ENCODE assay signal across 19 cellular contexts in the genomic region with DNA sequence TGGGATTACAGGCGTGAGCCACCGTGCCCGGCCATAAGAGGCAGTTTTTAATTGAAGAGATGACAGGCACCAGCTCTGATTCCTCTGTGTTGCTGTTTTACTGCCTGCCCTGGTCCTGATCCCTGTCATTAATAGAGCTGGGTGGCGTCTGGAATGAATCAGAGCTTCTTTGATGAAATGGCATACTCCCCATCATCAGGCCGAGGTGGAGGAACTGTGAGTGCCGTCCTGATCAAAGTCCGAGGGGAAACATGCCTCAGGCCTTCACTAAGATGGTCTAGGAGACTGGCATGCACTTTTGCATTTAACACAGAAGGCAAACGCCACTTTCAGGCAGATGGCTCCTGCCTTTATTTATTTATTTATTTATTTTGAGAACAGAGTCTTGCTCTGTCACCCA. TPM values are rescaled to one million over a fixed set of nuclear protein-coding genes. Genes with fewer than 3 reads are reported as not detected.
DNase-seq lines count a peak whose midpoint lies in the region; ATAC-seq and TF ChIP-seq lines count a peak whose summit lies in the region.
"Had no signal": no experiment of that assay in that cellular context is flagged by ENCODE, and none has a peak within 500 bp of the region (broad histone marks: within the 10 kb centered on the region; RNA-seq: fewer than 3 reads in every experiment).

No MANE protein-coding gene starts in this region.

- H3K4me3 ChIP-seq in hepatocyte: no peak overlapping the region
- H3K4me3 ChIP-seq in osteoblast (ENCODE audit: insufficient read depth, low read length): no peak overlapping the region
- H3K4me3 ChIP-seq in right lobe of liver: no peak overlapping the region
- no peak overlapping the region for H3K4me3 ChIP-seq in upper lobe of right lung
- no peak overlapping the region for H3K4me3 ChIP-seq in MG63

- WGBS in hepatocyte (ENCODE audit: low lambda C conversion rate, missing lambda C conversion rate): 60% methylated on average over 8 of the region's 8 CpGs
- WGBS in right lobe of liver (ENCODE audit: insufficient coverage, low coverage, low lambda C conversion rate, missing lambda C conversion rate): 92% methylated on average over 2 of the region's 8 CpGs

- CTCF ChIA-PET in RWPE1 (lab: Yijun Ruan, JAX): no interaction called here

- H3K4me2 ChIP-seq in hepatocyte: no peak overlapping the region
- H3K4me2 ChIP-seq in osteoblast (ENCODE audit: insufficient read depth, low read length): no peak overlapping the region

- ATAC-seq in right lobe of liver (no peak), upper lobe of right lung (no peak)

- H3K79me2 ChIP-seq in hepatocyte (no peaks in the 10 kb centered on the region), osteoblast (ENCODE audit: insufficient read depth, low read length) (no peaks in the 10 kb centered on the region)

- no peaks in the 10 kb centered on the region for H3K27me3 ChIP-seq in hepatocyte
- no peaks in the 10 kb centered on the region for H3K27me3 ChIP-seq in osteoblast (ENCODE audit: insufficient read depth, low read length)
- no peaks in the 10 kb centered on the region for H3K27me3 ChIP-seq in right lobe of liver
- no peaks in the 10 kb centered on the region for H3K27me3 ChIP-seq in upper lobe of right lung
- H3K27me3 ChIP-seq in MG63: no peaks in the 10 kb centered on the region

- H2AFZ ChIP-seq in hepatocyte (no peak overlapping the region), osteoblast (ENCODE audit: low read length) (no peak overlapping the region)

- H3K36me3 ChIP-seq in hepatocyte (replicated peaks; ENCODE audit: insufficient read depth, low read depth): no peaks in the 10 kb centered on the region
- H3K36me3 ChIP-seq in osteoblast (ENCODE audit: insufficient read depth, low read length): peaks cover 54% of the 10 kb centered on the region
- H3K36me3 ChIP-seq in right lobe of liver: peaks cover 9 to 28% (median 14%) of the 10 kb centered on the region in 4 donors
- peaks cover 86% of the 10 kb centered on the region for H3K36me3 ChIP-seq in upper lobe of right lung
- peaks cover 19% of the 10 kb centered on the region for H3K36me3 ChIP-seq in MG63

- H3K9me2 ChIP-seq in hepatocyte (replicated peaks; ENCODE audit: insufficient read depth): no peaks in the 10 kb centered on the region

- H3K27ac ChIP-seq in RWPE1: 0 out of 2 replicates have a peak overlapping the region, but pooled peaks have one; percentile 8
- H3K27ac ChIP-seq in hepatocyte: no peak overlapping the region
- no peak overlapping the region for H3K27ac ChIP-seq in osteoblast (ENCODE audit: low read depth, low read length)
- no peak overlapping the region for H3K27ac ChIP-seq in right lobe of liver
- H3K27ac ChIP-seq in upper lobe of right lung: no peak overlapping the region

- H3K4me1 ChIP-seq in hepatocyte (ENCODE audit: insufficient read depth) (no peaks in the 10 kb centered on the region), osteoblast (ENCODE audit: insufficient read depth, low read length) (no peaks in the 10 kb centered on the region), right lobe of liver (no peaks in the 10 kb centered on the region), upper lobe of right lung (no peaks in the 10 kb centered on the region)

- H3K9me3 ChIP-seq in hepatocyte (ENCODE audit: low read depth) (no peaks in the 10 kb centered on the region), osteoblast (ENCODE audit: low read depth, low read length) (no peaks in the 10 kb centered on the region), right lobe of liver (no peaks in the 10 kb centered on the region), upper lobe of right lung (no peaks in the 10 kb centered on the region), MG63 (no peaks in the 10 kb centered on the region)

- intact Hi-C loops in right lobe of liver (cut with DNase I) (loop anchor here (5.0 to 10.0 kb wide), 2 partner anchors 55 to 57 kb away; no protein-coding TSS in a partner anchor), upper lobe of right lung (cut with DNase I) (no loop called here)

- POLR2A ChIA-PET in RWPE1 (lab: Yijun Ruan, JAX; ENCODE audit: low non-redundant PET): interaction anchor here (0.6 kb wide), 1 partner anchor 66 kb away, joined by 3 read pairs; no protein-coding TSS in a partner anchor

- no peak for DNase-seq in RWPE1 (ENCODE audit: low spot score)
- DNase-seq in hepatocyte (ENCODE audit: low spot score): peak; percentile 20
- peak; percentile 77 for DNase-seq in osteoblast (ENCODE audit: insufficient read length, low spot score, missing footprints)
- DNase-seq in right lobe of liver: no peak
- DNase-seq in upper lobe of right lung: no peak
- DNase-seq in NCI-H2227 treated with DMSO at 0.1 percent for 48 hours (lab: John Stamatoyannopoulos, UW): no peak
- DNase-seq in MG63: no peak
- DNase-seq: C1 segment of cervical spinal cord; Calu3; CD4-positive, alpha-beta memory T cell; COR-L47; DMS53; GOT3; H7; HCEC 1CT had no signal

- TF ChIP-seq CTCF in RWPE1 (conservative IDR thresholded peaks at IDR 0.05; ENCODE audit: low read depth) (no peak), hepatocyte (IDR thresholded peaks at IDR 0.05; ENCODE audit: poor library complexity) (no peak), osteoblast (IDR thresholded peaks at IDR 0.05; ENCODE audit: extremely low read depth, low read depth, low read length) (no peak), right lobe of liver (IDR thresholded peaks at IDR 0.05) (no peak), upper lobe of right lung (IDR thresholded peaks at IDR 0.05) (no peak)

- H4K20me1 ChIP-seq in hepatocyte (ENCODE audit: insufficient read depth, poor library complexity, severe bottlenecking): no peaks in the 10 kb centered on the region
- H4K20me1 ChIP-seq in osteoblast (ENCODE audit: insufficient read depth, low read length): no peaks in the 10 kb centered on the region

- no peak for TF ChIP-seq POLR2A in right lobe of liver (IDR thresholded peaks at IDR 0.05)

RNA-seq across cellular contexts. Expression of a gene that starts 34.1 kb away (rescaled TPM):
- total RNA-seq in hepatocyte (not detected in 2 replicates), osteoblast (not detected in 2 replicates), right lobe of liver (not detected), upper lobe of right lung (not detected)
- polyA plus RNA-seq in hepatocyte: not detected in 2 replicates
- total RNA-seq in MG63 (2014; rRNA removed; shearing (Covaris generic); ENCODE audit: low replicate concordance): not detected in 2 replicates
- total RNA-seq: A172; A673; Calu3; CD4-positive, alpha-beta memory T cell; Daoy; H7 had no signal
- polyA plus RNA-seq: BJ; CD4-positive, alpha-beta memory T cell had no signal

RNA-seq across cellular contexts. Expression of a gene that starts 43.0 kb away (rescaled TPM):
- 0.24 and 1.7 TPM in 2 replicates for total RNA-seq in hepatocyte
- polyA plus RNA-seq in hepatocyte: 0.90 and 1.7 TPM in 2 replicates
- total RNA-seq in osteoblast: 1.8 and 2.9 TPM in 2 replicates
- total RNA-seq in right lobe of liver: under 1 TPM in 3 of 6 experiments, not detected in 3; 0.26 to 0.37 (median 0.31) TPM
- total RNA-seq in upper lobe of right lung: not detected
- not detected in 2 replicates for total RNA-seq in MG63 (2014; rRNA removed; shearing (Covaris generic); ENCODE audit: low replicate concordance)
- total RNA-seq: A172; A673; Calu3; CD4-positive, alpha-beta memory T cell; H7 had no signal
- polyA plus RNA-seq: CD4-positive, alpha-beta memory T cell had no signal

Comparison
In these comparisons a context has a peak if more than half of its experiments do, and no peak if none do; other contexts are left out.
1. DNase-seq: peak in hepatocyte (single experiment) and osteoblast (single experiment); none in RWPE1 (single experiment), right lobe of liver (0 of 3), upper lobe of right lung (single experiment), NCI-H2227 treated with DMSO at 0.1 percent for 48 hours (single experiment) and MG63 (single experiment).